ENCODE assay signal across 2 cellular contexts in the genomic region with DNA sequence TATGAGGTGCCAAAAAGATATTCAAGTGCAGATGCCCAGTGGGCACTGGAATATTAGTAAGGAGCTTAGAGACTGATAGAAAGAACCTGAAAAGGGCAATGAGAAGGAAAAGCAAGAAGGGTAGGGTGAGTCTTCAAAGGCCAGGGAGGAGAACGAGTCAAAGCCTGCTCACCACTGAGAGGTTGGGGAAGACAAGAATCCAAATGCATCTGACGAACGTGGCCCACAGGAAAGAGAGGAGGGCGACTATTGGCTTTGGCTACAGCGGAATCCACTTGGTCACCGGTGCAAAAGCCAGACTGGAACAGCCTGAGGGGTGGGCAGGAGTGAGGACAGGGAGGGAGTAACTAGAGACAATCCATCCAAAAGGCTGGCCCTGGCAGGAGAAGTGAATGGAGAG.
TF ChIP-seq lines count a peak whose summit lies in the region.

No MANE protein-coding gene starts in this region.

TF ChIP-seq in A549, 52 proteins besides CTCF, POLR2A, EP300 and RAD21 (continued from another document):
- TF ChIP-seq CBX2 (IDR thresholded peaks at IDR 0.05; ENCODE audit: borderline replicate concordance, low read depth) = no peak
- TF ChIP-seq, protein P1, sequence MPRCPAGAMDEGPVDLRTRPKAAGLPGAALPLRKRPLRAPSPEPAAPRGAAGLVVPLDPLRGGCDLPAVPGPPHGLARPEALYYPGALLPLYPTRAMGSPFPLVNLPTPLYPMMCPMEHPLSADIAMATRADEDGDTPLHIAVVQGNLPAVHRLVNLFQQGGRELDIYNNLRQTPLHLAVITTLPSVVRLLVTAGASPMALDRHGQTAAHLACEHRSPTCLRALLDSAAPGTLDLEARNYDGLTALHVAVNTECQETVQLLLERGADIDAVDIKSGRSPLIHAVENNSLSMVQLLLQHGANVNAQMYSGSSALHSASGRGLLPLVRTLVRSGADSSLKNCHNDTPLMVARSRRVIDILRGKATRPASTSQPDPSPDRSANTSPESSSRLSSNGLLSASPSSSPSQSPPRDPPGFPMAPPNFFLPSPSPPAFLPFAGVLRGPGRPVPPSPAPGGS (IDR thresholded peaks at IDR 0.05) = no peak
- TF ChIP-seq GATA3 (IDR thresholded peaks at IDR 0.05; ENCODE audit: borderline replicate concordance) = no peak
- TF ChIP-seq KDM5A (IDR thresholded peaks at IDR 0.05) = no peak
- TF ChIP-seq, protein P2, sequence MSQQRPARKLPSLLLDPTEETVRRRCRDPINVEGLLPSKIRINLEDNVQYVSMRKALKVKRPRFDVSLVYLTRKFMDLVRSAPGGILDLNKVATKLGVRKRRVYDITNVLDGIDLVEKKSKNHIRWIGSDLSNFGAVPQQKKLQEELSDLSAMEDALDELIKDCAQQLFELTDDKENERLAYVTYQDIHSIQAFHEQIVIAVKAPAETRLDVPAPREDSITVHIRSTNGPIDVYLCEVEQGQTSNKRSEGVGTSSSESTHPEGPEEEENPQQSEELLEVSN (IDR thresholded peaks at IDR 0.05; ENCODE audit: borderline replicate concordance, low read depth) = no peak
- TF ChIP-seq TFCP2L1 (CRISPR knock-in tag; IDR thresholded peaks at IDR 0.05) = no peak
- TF ChIP-seq HOXB13 (CRISPR knock-in tag; IDR thresholded peaks at IDR 0.05; ENCODE audit: low read depth) = no peak
- TF ChIP-seq, protein P3, sequence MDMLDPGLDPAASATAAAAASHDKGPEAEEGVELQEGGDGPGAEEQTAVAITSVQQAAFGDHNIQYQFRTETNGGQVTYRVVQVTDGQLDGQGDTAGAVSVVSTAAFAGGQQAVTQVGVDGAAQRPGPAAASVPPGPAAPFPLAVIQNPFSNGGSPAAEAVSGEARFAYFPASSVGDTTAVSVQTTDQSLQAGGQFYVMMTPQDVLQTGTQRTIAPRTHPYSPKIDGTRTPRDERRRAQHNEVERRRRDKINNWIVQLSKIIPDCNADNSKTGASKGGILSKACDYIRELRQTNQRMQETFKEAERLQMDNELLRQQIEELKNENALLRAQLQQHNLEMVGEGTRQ (IDR thresholded peaks at IDR 0.05) = no peak
- no peak for TF ChIP-seq EHF (CRISPR knock-in tag; IDR thresholded peaks at IDR 0.05)
- TF ChIP-seq CHD4 (IDR thresholded peaks at IDR 0.05; ENCODE audit: borderline replicate concordance) = no peak
- TF ChIP-seq, protein P4, sequence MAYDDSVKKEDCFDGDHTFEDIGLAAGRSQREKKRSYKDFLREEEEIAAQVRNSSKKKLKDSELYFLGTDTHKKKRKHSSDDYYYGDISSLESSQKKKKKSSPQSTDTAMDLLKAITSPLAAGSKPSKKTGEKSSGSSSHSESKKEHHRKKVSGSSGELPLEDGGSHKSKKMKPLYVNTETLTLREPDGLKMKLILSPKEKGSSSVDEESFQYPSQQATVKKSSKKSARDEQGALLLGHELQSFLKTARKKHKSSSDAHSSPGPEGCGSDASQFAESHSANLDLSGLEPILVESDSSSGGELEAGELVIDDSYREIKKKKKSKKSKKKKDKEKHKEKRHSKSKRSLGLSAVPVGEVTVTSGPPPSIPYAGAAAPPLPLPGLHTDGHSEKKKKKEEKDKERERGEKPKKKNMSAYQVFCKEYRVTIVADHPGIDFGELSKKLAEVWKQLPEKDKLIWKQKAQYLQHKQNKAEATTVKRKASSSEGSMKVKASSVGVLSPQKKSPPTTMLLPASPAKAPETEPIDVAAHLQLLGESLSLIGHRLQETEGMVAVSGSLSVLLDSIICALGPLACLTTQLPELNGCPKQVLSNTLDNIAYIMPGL (CRISPR knock-in tag; IDR thresholded peaks at IDR 0.05; ENCODE audit: borderline replicate concordance) = no peak
- TF ChIP-seq, protein P5, sequence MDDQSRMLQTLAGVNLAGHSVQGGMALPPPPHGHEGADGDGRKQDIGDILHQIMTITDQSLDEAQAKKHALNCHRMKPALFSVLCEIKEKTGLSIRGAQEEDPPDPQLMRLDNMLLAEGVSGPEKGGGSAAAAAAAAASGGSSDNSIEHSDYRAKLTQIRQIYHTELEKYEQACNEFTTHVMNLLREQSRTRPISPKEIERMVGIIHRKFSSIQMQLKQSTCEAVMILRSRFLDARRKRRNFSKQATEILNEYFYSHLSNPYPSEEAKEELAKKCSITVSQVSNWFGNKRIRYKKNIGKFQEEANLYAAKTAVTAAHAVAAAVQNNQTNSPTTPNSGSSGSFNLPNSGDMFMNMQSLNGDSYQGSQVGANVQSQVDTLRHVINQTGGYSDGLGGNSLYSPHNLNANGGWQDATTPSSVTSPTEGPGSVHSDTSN (IDR thresholded peaks at IDR 0.05) = no peak
- no peak for TF ChIP-seq ZSCAN20 (CRISPR knock-in tag; IDR thresholded peaks at IDR 0.05)
- TF ChIP-seq, protein P6, sequence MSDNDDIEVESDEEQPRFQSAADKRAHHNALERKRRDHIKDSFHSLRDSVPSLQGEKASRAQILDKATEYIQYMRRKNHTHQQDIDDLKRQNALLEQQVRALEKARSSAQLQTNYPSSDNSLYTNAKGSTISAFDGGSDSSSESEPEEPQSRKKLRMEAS (IDR thresholded peaks at IDR 0.05) = no peak
- TF ChIP-seq ZC3H11A (IDR thresholded peaks at IDR 0.05) = no peak
- no peak for TF ChIP-seq MYC (IDR thresholded peaks at IDR 0.05; ENCODE audit: borderline replicate concordance, low read length)
- TF ChIP-seq ZFP36 (IDR thresholded peaks at IDR 0.05; ENCODE audit: borderline replicate concordance, partially characterized antibody) = no peak
- TF ChIP-seq NFE2L2 (conservative IDR thresholded peaks at IDR 0.05; ENCODE audit: low read length) = no peak
TF ChIP-seq in A549: peak in this region for 0.

TF ChIP-seq in IMR-90, 13 proteins besides CTCF, POLR2A, EP300 and RAD21:
- TF ChIP-seq RCOR1 (IDR thresholded peaks at IDR 0.05; ENCODE audit: insufficient replicate concordance, low read length) = no peak
- no peak for TF ChIP-seq MAZ (IDR thresholded peaks at IDR 0.05; ENCODE audit: borderline replicate concordance, low read depth, low read length)
- TF ChIP-seq SMC3 (IDR thresholded peaks at IDR 0.05; ENCODE audit: low read depth, low read length) = no peak
- TF ChIP-seq BHLHE40 (IDR thresholded peaks at IDR 0.05; ENCODE audit: low read depth, low read length) = no peak
- TF ChIP-seq, protein P3 (IDR thresholded peaks at IDR 0.05; ENCODE audit: low read depth, low read length) = no peak
- no peak for TF ChIP-seq CHD1 (IDR thresholded peaks at IDR 0.05; ENCODE audit: low read depth, low read length)
- no peak for TF ChIP-seq MAFK (IDR thresholded peaks at IDR 0.05; ENCODE audit: low read depth, low read length)
